2 cellular contexts compared by ENCODE assay signal in the genomic region with DNA sequence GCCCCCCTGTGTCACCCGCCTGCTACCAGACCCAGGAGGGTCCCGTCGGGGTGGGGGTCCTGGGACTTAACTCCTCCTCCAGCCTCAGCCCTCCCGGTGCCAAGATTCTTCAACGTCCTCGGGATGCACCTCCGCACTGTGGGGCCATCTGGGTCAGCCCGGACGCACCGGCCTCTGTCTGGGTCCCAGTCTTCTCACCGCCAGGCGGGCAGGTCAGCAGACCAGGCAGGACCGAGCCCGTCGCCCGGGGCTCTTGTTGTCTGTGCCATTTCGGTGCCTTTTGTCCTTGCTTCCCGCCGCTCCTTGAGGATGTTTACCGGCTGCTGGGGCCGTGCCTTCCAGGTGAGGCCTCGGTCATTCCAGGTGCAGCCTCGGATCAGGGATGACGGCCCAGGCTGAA.
TF ChIP-seq lines count a peak whose summit lies in the region.

No MANE protein-coding gene starts in this region.

TF ChIP-seq in SK-N-SH, 30 proteins besides CTCF, POLR2A, EP300 and RAD21 (continued from another document):
- TF ChIP-seq, protein P1, sequence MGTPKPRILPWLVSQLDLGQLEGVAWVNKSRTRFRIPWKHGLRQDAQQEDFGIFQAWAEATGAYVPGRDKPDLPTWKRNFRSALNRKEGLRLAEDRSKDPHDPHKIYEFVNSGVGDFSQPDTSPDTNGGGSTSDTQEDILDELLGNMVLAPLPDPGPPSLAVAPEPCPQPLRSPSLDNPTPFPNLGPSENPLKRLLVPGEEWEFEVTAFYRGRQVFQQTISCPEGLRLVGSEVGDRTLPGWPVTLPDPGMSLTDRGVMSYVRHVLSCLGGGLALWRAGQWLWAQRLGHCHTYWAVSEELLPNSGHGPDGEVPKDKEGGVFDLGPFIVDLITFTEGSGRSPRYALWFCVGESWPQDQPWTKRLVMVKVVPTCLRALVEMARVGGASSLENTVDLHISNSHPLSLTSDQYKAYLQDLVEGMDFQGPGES (IDR thresholded peaks at IDR 0.05; ENCODE audit: low read depth, low read length) = no peak
- TF ChIP-seq TCF12 (IDR thresholded peaks at IDR 0.05) (no peak), GABPA (IDR thresholded peaks at IDR 0.05; ENCODE audit: low read depth) (no peak), YY1 (IDR thresholded peaks at IDR 0.05; ENCODE audit: low read depth) (no peak), POLR2AphosphoS5 (IDR thresholded peaks at IDR 0.05; ENCODE audit: low read depth, low read length) (no peak), TAF1 (IDR thresholded peaks at IDR 0.05; ENCODE audit: borderline replicate concordance, low read depth, low read length) (no peak), GATA2 (CRISPR knock-in tag; IDR thresholded peaks at IDR 0.05) (no peak), NRF1 (IDR thresholded peaks at IDR 0.05; ENCODE audit: low read depth, low read length) (no peak), SIN3A (IDR thresholded peaks at IDR 0.05; ENCODE audit: borderline replicate concordance, low read depth, low read length) (no peak), RFX5 (IDR thresholded peaks at IDR 0.05; ENCODE audit: low read length) (no peak)
- TF ChIP-seq, protein P2, sequence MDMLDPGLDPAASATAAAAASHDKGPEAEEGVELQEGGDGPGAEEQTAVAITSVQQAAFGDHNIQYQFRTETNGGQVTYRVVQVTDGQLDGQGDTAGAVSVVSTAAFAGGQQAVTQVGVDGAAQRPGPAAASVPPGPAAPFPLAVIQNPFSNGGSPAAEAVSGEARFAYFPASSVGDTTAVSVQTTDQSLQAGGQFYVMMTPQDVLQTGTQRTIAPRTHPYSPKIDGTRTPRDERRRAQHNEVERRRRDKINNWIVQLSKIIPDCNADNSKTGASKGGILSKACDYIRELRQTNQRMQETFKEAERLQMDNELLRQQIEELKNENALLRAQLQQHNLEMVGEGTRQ (IDR thresholded peaks at IDR 0.05; ENCODE audit: borderline replicate concordance, low read depth, low read length) = no peak

TF ChIP-seq in SK-N-SH treated with all-trans-retinoic acid at 6 μM for 48 hours, 23 proteins besides CTCF, POLR2A, EP300 and RAD21 (continued from another document):
- TF ChIP-seq, protein P3, sequence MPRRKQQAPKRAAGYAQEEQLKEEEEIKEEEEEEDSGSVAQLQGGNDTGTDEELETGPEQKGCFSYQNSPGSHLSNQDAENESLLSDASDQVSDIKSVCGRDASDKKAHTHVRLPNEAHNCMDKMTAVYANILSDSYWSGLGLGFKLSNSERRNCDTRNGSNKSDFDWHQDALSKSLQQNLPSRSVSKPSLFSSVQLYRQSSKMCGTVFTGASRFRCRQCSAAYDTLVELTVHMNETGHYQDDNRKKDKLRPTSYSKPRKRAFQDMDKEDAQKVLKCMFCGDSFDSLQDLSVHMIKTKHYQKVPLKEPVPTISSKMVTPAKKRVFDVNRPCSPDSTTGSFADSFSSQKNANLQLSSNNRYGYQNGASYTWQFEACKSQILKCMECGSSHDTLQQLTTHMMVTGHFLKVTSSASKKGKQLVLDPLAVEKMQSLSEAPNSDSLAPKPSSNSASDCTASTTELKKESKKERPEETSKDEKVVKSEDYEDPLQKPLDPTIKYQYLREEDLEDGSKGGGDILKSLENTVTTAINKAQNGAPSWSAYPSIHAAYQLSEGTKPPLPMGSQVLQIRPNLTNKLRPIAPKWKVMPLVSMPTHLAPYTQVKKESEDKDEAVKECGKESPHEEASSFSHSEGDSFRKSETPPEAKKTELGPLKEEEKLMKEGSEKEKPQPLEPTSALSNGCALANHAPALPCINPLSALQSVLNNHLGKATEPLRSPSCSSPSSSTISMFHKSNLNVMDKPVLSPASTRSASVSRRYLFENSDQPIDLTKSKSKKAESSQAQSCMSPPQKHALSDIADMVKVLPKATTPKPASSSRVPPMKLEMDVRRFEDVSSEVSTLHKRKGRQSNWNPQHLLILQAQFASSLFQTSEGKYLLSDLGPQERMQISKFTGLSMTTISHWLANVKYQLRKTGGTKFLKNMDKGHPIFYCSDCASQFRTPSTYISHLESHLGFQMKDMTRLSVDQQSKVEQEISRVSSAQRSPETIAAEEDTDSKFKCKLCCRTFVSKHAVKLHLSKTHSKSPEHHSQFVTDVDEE (CRISPR knock-in tag; IDR thresholded peaks at IDR 0.05) = no peak
- no peak for TF ChIP-seq CSDC2 (CRISPR knock-in tag; IDR thresholded peaks at IDR 0.05)
